1 cellular context compared by ENCODE assay signal in the genomic region with DNA sequence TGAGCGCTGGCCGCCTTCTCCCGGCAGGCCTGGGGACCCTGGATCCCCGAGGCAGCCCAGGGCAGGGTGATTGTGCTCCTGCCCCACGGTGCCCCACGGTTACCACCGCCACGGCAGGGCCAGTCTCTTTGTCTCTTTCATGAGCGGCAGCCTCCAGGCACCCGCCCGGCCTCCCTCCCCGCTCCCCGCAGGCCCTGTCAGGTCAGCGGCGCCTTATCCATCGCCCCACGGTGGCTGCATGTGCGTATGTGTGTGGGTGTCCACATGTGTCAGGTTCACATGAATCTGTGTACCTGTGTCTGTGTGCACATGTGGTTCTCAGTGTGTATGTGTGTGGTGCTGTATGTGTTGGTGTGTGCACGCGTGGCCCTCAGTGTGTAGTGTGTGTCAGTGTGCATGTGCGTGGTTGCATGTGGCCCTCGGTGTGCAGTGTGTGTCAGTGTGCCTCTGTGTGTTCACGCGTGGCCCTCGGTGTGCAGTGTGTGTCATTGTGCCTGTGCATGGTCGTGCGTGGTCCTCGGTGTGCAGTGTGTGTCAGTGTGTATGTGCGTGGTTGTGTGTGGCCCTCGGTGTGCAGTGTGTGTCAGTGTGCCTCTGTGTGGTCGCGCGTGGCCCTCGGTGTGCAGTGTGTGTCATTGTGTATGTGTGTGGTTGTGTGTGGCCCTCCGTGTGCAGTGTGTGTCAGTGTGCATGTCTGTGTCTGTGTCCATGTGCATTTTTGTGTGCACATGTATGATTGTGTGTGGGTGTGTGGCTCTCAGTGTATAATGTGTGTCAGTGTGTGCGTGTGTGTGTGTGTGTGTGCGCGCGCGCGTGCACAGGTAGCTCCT.
TF ChIP-seq lines count a peak whose summit lies in the region.

No MANE protein-coding gene starts in this region.

TF ChIP-seq in K562, 482 proteins besides CTCF, POLR2A, EP300 and RAD21:
- TF ChIP-seq HDGF (IDR thresholded peaks at IDR 0.05) = 0 out of 2 replicates have a peak, but pooled peaks have one; percentile 63
- TF ChIP-seq, protein P1, sequence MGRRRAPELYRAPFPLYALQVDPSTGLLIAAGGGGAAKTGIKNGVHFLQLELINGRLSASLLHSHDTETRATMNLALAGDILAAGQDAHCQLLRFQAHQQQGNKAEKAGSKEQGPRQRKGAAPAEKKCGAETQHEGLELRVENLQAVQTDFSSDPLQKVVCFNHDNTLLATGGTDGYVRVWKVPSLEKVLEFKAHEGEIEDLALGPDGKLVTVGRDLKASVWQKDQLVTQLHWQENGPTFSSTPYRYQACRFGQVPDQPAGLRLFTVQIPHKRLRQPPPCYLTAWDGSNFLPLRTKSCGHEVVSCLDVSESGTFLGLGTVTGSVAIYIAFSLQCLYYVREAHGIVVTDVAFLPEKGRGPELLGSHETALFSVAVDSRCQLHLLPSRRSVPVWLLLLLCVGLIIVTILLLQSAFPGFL (CRISPR knock-in tag; IDR thresholded peaks at IDR 0.05) = no peak
- TF ChIP-seq IRF2 (CRISPR knock-in tag; IDR thresholded peaks at IDR 0.05) = peak; percentile 72; the same call in 1 of the 2 replicates
- no peak for TF ChIP-seq TFAM (CRISPR knock-in tag; conservative IDR thresholded peaks at IDR 0.05)
- no peak for TF ChIP-seq NR3C1 (CRISPR knock-in tag; IDR thresholded peaks at IDR 0.05)
- 0 out of 4 replicates have a peak, but pooled peaks of 1 of the 2 experiments have one; percentile 12 for TF ChIP-seq KDM1A (IDR thresholded peaks at IDR 0.05)
- TF ChIP-seq RBFOX2 (IDR thresholded peaks at IDR 0.05; ENCODE audit: low read depth, low read length) = 0 out of 2 replicates have a peak, but pooled peaks have one; percentile 8
- 0 out of 2 replicates have a peak, but pooled peaks have one; percentile 9 for TF ChIP-seq EGR1 (conservative IDR thresholded peaks at IDR 0.05)
- no peak for TF ChIP-seq GTF2E2 (tag; IDR thresholded peaks at IDR 0.05)
- TF ChIP-seq, protein P2, sequence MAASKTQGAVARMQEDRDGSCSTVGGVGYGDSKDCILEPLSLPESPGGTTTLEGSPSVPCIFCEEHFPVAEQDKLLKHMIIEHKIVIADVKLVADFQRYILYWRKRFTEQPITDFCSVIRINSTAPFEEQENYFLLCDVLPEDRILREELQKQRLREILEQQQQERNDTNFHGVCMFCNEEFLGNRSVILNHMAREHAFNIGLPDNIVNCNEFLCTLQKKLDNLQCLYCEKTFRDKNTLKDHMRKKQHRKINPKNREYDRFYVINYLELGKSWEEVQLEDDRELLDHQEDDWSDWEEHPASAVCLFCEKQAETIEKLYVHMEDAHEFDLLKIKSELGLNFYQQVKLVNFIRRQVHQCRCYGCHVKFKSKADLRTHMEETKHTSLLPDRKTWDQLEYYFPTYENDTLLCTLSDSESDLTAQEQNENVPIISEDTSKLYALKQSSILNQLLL (CRISPR knock-in tag; IDR thresholded peaks at IDR 0.05; ENCODE audit: borderline replicate concordance) = no peak
- TF ChIP-seq, protein P3, sequence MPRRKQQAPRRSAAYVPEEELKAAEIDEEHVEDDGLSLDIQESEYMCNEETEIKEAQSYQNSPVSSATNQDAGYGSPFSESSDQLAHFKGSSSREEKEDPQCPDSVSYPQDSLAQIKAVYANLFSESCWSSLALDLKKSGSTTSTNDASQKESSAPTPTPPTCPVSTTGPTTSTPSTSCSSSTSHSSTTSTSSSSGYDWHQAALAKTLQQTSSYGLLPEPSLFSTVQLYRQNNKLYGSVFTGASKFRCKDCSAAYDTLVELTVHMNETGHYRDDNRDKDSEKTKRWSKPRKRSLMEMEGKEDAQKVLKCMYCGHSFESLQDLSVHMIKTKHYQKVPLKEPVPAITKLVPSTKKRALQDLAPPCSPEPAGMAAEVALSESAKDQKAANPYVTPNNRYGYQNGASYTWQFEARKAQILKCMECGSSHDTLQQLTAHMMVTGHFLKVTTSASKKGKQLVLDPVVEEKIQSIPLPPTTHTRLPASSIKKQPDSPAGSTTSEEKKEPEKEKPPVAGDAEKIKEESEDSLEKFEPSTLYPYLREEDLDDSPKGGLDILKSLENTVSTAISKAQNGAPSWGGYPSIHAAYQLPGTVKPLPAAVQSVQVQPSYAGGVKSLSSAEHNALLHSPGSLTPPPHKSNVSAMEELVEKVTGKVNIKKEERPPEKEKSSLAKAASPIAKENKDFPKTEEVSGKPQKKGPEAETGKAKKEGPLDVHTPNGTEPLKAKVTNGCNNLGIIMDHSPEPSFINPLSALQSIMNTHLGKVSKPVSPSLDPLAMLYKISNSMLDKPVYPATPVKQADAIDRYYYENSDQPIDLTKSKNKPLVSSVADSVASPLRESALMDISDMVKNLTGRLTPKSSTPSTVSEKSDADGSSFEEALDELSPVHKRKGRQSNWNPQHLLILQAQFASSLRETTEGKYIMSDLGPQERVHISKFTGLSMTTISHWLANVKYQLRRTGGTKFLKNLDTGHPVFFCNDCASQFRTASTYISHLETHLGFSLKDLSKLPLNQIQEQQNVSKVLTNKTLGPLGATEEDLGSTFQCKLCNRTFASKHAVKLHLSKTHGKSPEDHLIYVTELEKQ (CRISPR knock-in tag; IDR thresholded peaks at IDR 0.05) = no peak
- TF ChIP-seq HIVEP1 (CRISPR knock-in tag; IDR thresholded peaks at IDR 0.05) = no peak
- TF ChIP-seq, protein P4, sequence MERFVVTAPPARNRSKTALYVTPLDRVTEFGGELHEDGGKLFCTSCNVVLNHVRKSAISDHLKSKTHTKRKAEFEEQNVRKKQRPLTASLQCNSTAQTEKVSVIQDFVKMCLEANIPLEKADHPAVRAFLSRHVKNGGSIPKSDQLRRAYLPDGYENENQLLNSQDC (CRISPR knock-in tag; IDR thresholded peaks at IDR 0.05) = no peak
- TF ChIP-seq POLR2G (IDR thresholded peaks at IDR 0.05; ENCODE audit: low read depth, low read length) = 0 out of 2 replicates have a peak, but pooled peaks have one; percentile 7
- TF ChIP-seq NR2C2 (CRISPR knock-in tag; IDR thresholded peaks at IDR 0.05) = no peak
- TF ChIP-seq NR2C2 (tag; IDR thresholded peaks at IDR 0.05) = no peak
- TF ChIP-seq, protein P5, sequence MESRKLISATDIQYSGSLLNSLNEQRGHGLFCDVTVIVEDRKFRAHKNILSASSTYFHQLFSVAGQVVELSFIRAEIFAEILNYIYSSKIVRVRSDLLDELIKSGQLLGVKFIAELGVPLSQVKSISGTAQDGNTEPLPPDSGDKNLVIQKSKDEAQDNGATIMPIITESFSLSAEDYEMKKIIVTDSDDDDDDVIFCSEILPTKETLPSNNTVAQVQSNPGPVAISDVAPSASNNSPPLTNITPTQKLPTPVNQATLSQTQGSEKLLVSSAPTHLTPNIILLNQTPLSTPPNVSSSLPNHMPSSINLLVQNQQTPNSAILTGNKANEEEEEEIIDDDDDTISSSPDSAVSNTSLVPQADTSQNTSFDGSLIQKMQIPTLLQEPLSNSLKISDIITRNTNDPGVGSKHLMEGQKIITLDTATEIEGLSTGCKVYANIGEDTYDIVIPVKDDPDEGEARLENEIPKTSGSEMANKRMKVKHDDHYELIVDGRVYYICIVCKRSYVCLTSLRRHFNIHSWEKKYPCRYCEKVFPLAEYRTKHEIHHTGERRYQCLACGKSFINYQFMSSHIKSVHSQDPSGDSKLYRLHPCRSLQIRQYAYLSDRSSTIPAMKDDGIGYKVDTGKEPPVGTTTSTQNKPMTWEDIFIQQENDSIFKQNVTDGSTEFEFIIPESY (CRISPR knock-in tag; IDR thresholded peaks at IDR 0.05) = peak; percentile 99
- TF ChIP-seq NR2F6 (CRISPR knock-in tag; IDR thresholded peaks at IDR 0.05) = no peak
- TF ChIP-seq, protein P6, sequence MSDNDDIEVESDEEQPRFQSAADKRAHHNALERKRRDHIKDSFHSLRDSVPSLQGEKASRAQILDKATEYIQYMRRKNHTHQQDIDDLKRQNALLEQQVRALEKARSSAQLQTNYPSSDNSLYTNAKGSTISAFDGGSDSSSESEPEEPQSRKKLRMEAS (CRISPR knock-in tag; IDR thresholded peaks at IDR 0.05) = peak; percentile 48
